In genomic region chr3:189340680-189341460, GRCh38 we compare ENCODE assay signal across 10 cellular contexts.
A peak's percentile ranks its signal among the peaks of the same experiment; 100 is the strongest.
DNase-seq lines count a peak whose midpoint lies in the region; ATAC-seq and TF ChIP-seq lines count a peak whose summit lies in the region.
"Had no signal": no experiment of that assay in that cellular context is flagged by ENCODE, and none has a peak within 500 bp of the region (broad histone marks: within the 10 kb centered on the region; RNA-seq: fewer than 3 reads in every experiment).

No MANE protein-coding gene starts in this region.

- H3K4me1 ChIP-seq in A673 (ENCODE audit: insufficient read depth, low read length, poor library complexity, severe bottlenecking), result no peaks in the 10 kb centered on the region
- no peaks in the 10 kb centered on the region for H3K4me1 ChIP-seq in OCI-LY7 (ENCODE audit: insufficient read depth, low read length, poor library complexity, severe bottlenecking)

- intact Hi-C loops in A673 (cut with micrococcal nuclease; ENCODE audit: unreplicated experiment), result no loop called here
- intact Hi-C loops in OCI-LY7 (cut with micrococcal nuclease; ENCODE audit: unreplicated experiment), result no loop called here

- no peak for ATAC-seq in GM21526 (IDR thresholded peaks at IDR 0.05; ENCODE audit: low FRiP score, unreplicated experiment)
- ATAC-seq in HG02623 (IDR thresholded peaks at IDR 0.05; ENCODE audit: unreplicated experiment), result no peak

- no peaks in the 10 kb centered on the region for H3K9me3 ChIP-seq in A673 (ENCODE audit: low read depth, low read length, poor library complexity, severe bottlenecking)
- 0 out of 2 replicates have a peak, but pooled peaks cover 8% of the 10 kb centered on the region for H3K9me3 ChIP-seq in OCI-LY7 (ENCODE audit: low read length)

- DNase-seq in A673 (ENCODE audit: low spot score), result peak; percentile 45
- DNase-seq in GM12864 (ENCODE audit: low read depth), result no peak
- peak; percentile 12 for DNase-seq in OCI-LY7 (ENCODE audit: low spot score)
- DNase-seq in germinal center (ENCODE audit: low spot score), result peak; percentile 4
- DNase-seq in DMS153 (lab: John Stamatoyannopoulos, UW), result no peak
- no peak for DNase-seq in stimulated activated CD4-positive, alpha-beta T cell treated with anti-CD3 and anti-CD28 coated beads, Interleukin-2, amount 100 ng/mL, for 48 hours
- DNase-seq: cerebellar nuclear complex; stimulated activated naive CD4-positive, alpha-beta T cell had no signal

- CTCF ChIA-PET in A673 (lab: Charles Lee) (no interaction called here), OCI-LY7 (lab: Charles Lee; ENCODE audit: unreplicated experiment) (no interaction called here)

- no peaks in the 10 kb centered on the region for H4K20me1 ChIP-seq in OCI-LY7 (ENCODE audit: insufficient read depth, low read length)

- H3K4me3 ChIP-seq in A673 (ENCODE audit: low read depth, low read length, poor library complexity, severe bottlenecking) (no peak overlapping the region), GM12864 (ENCODE audit: low read depth, low read length) (no peak overlapping the region), OCI-LY7 (ENCODE audit: low read depth, low read length, poor library complexity, severe bottlenecking) (no peak overlapping the region)

- no TSS peak for BruUV-seq in A673 (replicated peaks; lab: Mats Ljungman, UMichigan)
- BruUV-seq in OCI-LY7 (replicated peaks; lab: Mats Ljungman, UMichigan), result no TSS peak

- peak; percentile 46; the same call in 1 of the 2 replicates for TF ChIP-seq CTCF in A673 (conservative IDR thresholded peaks at IDR 0.05; ENCODE audit: low read depth, low read length)
- TF ChIP-seq CTCF in GM12864 (IDR thresholded peaks at IDR 0.05; ENCODE audit: low read depth, low read length, missing control alignments), result peak; percentile 39
- peak; percentile 69 for TF ChIP-seq CTCF in OCI-LY7 (conservative IDR thresholded peaks at IDR 0.05; ENCODE audit: low read length)

- H3K9me2 ChIP-seq in OCI-LY7 (ENCODE audit: insufficient read depth, low read length), result no peaks in the 10 kb centered on the region

- POLR2A ChIA-PET in A673 (lab: Charles Lee; ENCODE audit: low non-redundant PET), result no interaction called here
- POLR2A ChIA-PET in OCI-LY7 (lab: Charles Lee), result no interaction called here

- no peak overlapping the region for H3K4me2 ChIP-seq in OCI-LY7 (ENCODE audit: low read length)

- H3K27me3 ChIP-seq in A673 (replicated peaks; ENCODE audit: insufficient read depth, low read depth, low read length, poor library complexity), result no peaks in the 10 kb centered on the region

- no peak overlapping the region for H3K27ac ChIP-seq in A673 (ENCODE audit: low read depth, low read length, poor library complexity, severe bottlenecking)
- no peak overlapping the region for H3K27ac ChIP-seq in OCI-LY7 (ENCODE audit: low read depth, low read length, poor library complexity, severe bottlenecking)

- H3K79me2 ChIP-seq in OCI-LY7 (ENCODE audit: insufficient read depth, low read depth, low read length), result no peaks in the 10 kb centered on the region

- no peak overlapping the region for H2AFZ ChIP-seq in OCI-LY7 (ENCODE audit: low read length)

- H3K36me3 ChIP-seq in A673 (ENCODE audit: insufficient read depth, low read length, poor library complexity, severe bottlenecking), result no peaks in the 10 kb centered on the region
- H3K36me3 ChIP-seq in OCI-LY7 (ENCODE audit: insufficient read depth, low read length), result no peaks in the 10 kb centered on the region

Comparison
In these comparisons a context has a peak if more than half of its experiments do, and no peak if none do; other contexts are left out.
1. DNase-seq: peak in A673 (single experiment), OCI-LY7 (single experiment) and germinal center (single experiment); none in GM12864 (single experiment), DMS153 (single experiment) and stimulated activated CD4-positive, alpha-beta T cell treated with anti-CD3 and anti-CD28 coated beads, Interleukin-2, amount 100 ng/mL, for 48 hours (0 of 2).
2. Peak in every context shown above with its lines, with median percentiles within 50 percentile points of each other: CTCF ChIP-seq.